Comparison of ENCODE assay signal across 27 cellular contexts in genomic region chr2:11359865-11360264, GRCh38.
"Had no signal": no experiment of that assay in that cellular context is flagged by ENCODE, and none has a peak within 500 bp of the region (broad histone marks: within the 10 kb centered on the region; RNA-seq: fewer than 3 reads in every experiment).

No MANE protein-coding gene starts in this region.

- H3K27ac ChIP-seq: left lung, lower lobe of right lung, pancreas, prostate gland, sigmoid colon, spleen, suprapubic skin, thoracic aorta, tibial artery, uterus had no signal

- H3K4me3 Mint-ChIP-seq: naive thymus-derived CD8-positive, alpha-beta T cell; nephron; neural crest cell; stimulated activated effector memory CD8-positive, alpha-beta T cell treated with anti-CD3 and anti-CD28 coated beads, Interleukin-12 subunit alpha, Interleukin-12 subunit beta, amount 100 ng/mL, for 72 hours; stimulated activated naive CD8-positive, alpha-beta T cell treated with anti-CD3 and anti-CD28 coated beads, Interleukin-15, Interleukin-2, amounts not matched to agents 100 ng/mL and 50 ng/mL, for 24 hours had no signal

- DNase-seq: kidney glomerular epithelial cell; left cardiac atrium; left lung; lower lobe of right lung; mammary epithelial cell; mesenchymal stem cell; naive thymus-derived CD8-positive, alpha-beta T cell; nucleus accumbens; pancreas; posterior cingulate gyrus; retina; right cardiac atrium; sigmoid colon; small intestine; spleen; stimulated activated CD4-positive, alpha-beta T cell treated with anti-CD3 and anti-CD28 coated beads, Interleukin-4, amount 100 ng/mL, for 24 hours; stimulated activated naive CD4-positive, alpha-beta T cell; tibial artery; trophoblast cell; uterus had no signal

- H3K4me3 ChIP-seq: left lung, lower lobe of right lung, pancreas, prostate gland, sigmoid colon, spleen, suprapubic skin, thoracic aorta, tibial artery, uterus had no signal

- H3K36me3 Mint-ChIP-seq: naive thymus-derived CD8-positive, alpha-beta T cell; stimulated activated effector memory CD8-positive, alpha-beta T cell treated with anti-CD3 and anti-CD28 coated beads, Interleukin-12 subunit alpha, Interleukin-12 subunit beta, amount 100 ng/mL, for 72 hours had no signal

- H3K4me1 Mint-ChIP-seq: naive thymus-derived CD8-positive, alpha-beta T cell; stimulated activated effector memory CD8-positive, alpha-beta T cell treated with anti-CD3 and anti-CD28 coated beads, Interleukin-12 subunit alpha, Interleukin-12 subunit beta, amount 100 ng/mL, for 72 hours had no signal

- H3K4me1 ChIP-seq: pancreas, prostate gland, uterus had no signal

- H3K9me3 Mint-ChIP-seq: naive thymus-derived CD8-positive, alpha-beta T cell; nephron; neural crest cell; stimulated activated effector memory CD8-positive, alpha-beta T cell treated with anti-CD3 and anti-CD28 coated beads, Interleukin-12 subunit alpha, Interleukin-12 subunit beta, amount 100 ng/mL, for 72 hours; stimulated activated naive CD8-positive, alpha-beta T cell treated with anti-CD3 and anti-CD28 coated beads, Interleukin-15, Interleukin-2, amounts not matched to agents 100 ng/mL and 50 ng/mL, for 24 hours had no signal

- H3K27ac Mint-ChIP-seq: naive thymus-derived CD8-positive, alpha-beta T cell; nephron; stimulated activated effector memory CD8-positive, alpha-beta T cell treated with anti-CD3 and anti-CD28 coated beads, Interleukin-12 subunit alpha, Interleukin-12 subunit beta, amount 100 ng/mL, for 72 hours; stimulated activated naive CD8-positive, alpha-beta T cell treated with anti-CD3 and anti-CD28 coated beads, Interleukin-15, Interleukin-2, amounts not matched to agents 100 ng/mL and 50 ng/mL, for 24 hours had no signal

- H3K27me3 Mint-ChIP-seq: stimulated activated naive CD8-positive, alpha-beta T cell treated with anti-CD3 and anti-CD28 coated beads, Interleukin-15, Interleukin-2, amounts not matched to agents 100 ng/mL and 50 ng/mL, for 24 hours had no signal

- H3K36me3 ChIP-seq: left lung, lower lobe of right lung, pancreas, prostate gland, sigmoid colon, spleen, suprapubic skin, thoracic aorta, tibial artery, uterus had no signal

- H3K27me3 ChIP-seq: left lung, pancreas, sigmoid colon, spleen, suprapubic skin, tibial artery, uterus had no signal

- H3K9me3 ChIP-seq: left lung, lower lobe of right lung, pancreas, prostate gland, sigmoid colon, spleen, suprapubic skin, thoracic aorta, tibial artery, uterus had no signal

- ATAC-seq: left cardiac atrium; left lung; lower lobe of right lung; naive thymus-derived CD8-positive, alpha-beta T cell; pancreas; right cardiac atrium; stimulated activated effector memory CD8-positive, alpha-beta T cell treated with anti-CD3 and anti-CD28 coated beads, Interleukin-12 subunit alpha, Interleukin-12 subunit beta, amount 100 ng/mL, for 72 hours had no signal
